Comparison of ENCODE assay signal across 36 cellular contexts in the genomic region with DNA sequence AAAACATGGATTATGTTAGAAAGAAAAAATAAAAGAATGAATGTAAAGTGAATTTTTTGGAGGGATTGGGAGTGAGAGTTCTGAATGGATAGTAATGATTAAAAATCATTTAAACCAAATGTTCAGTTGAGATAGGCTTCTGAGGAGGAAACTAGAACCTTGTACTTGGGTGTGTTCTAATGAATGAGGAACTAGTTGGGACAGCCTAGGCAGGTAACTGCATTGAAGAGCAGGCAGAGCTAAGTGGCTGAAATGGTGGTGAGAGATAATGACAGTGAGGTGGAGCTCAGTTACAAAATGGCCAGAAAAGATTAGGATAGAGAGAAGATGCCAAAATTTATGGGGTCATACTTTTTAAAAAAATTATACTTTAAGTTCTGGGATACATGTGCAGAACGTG.
DNase-seq lines count a peak whose midpoint lies in the region; ATAC-seq, FAIRE-seq and TF ChIP-seq lines count a peak whose summit lies in the region.
"Had no signal": no experiment of that assay in that cellular context is flagged by ENCODE, and none has a peak within 500 bp of the region (broad histone marks: within the 10 kb centered on the region; RNA-seq: fewer than 3 reads in every experiment).

No MANE protein-coding gene starts in this region.

- H2AFZ ChIP-seq in MM.1S (ENCODE audit: low read length): no peak overlapping the region

- H3K9me3 Mint-ChIP-seq in activated naive CD8-positive, alpha-beta T cell treated with anti-CD3 and anti-CD28 coated beads for 36 hours: no peaks in the 10 kb centered on the region
- H3K9me3 Mint-ChIP-seq: CD8-positive, alpha-beta T cell had no signal

- H3K4me1 ChIP-seq in mucosa of descending colon (ENCODE audit: low read depth) (peaks cover 8% of the 10 kb centered on the region), small intestine (ENCODE audit: control insufficient read depth in 2 of 2, insufficient read depth in 1 of 2, low read depth in 1 of 2, low read length in 1 of 2) (no peaks in the 10 kb centered on the region), MM.1S (ENCODE audit: low read length) (no peaks in the 10 kb centered on the region)
- H3K4me1 ChIP-seq: A549, BE2C, BLaER1, Caco-2 had no signal

- no peak overlapping the region for H3K9ac ChIP-seq in MM.1S (ENCODE audit: low read length)
- H3K9ac ChIP-seq: BLaER1; BLaER1 treated with 17β-estradiol and CSF1 and Interleukin-3, amounts not matched to agents 10 nM and 100 nM had no signal

- H3K4me1 Mint-ChIP-seq in activated naive CD8-positive, alpha-beta T cell treated with anti-CD3 and anti-CD28 coated beads for 36 hours: no peaks in the 10 kb centered on the region
- H3K4me1 Mint-ChIP-seq: B cell; CD4-positive, alpha-beta memory T cell; CD4-positive, CD25-positive, alpha-beta regulatory T cell; CD8-positive, alpha-beta memory T cell had no signal

- H3K79me2 ChIP-seq in MM.1S (ENCODE audit: low read length): no peaks in the 10 kb centered on the region

- H3K27ac ChIP-seq in small intestine (ENCODE audit: low read depth in 1 of 2, low read length in 1 of 2) (no peak overlapping the region), MM.1S (ENCODE audit: low read length) (no peak overlapping the region)
- H3K27ac ChIP-seq: 22Rv1; A549; BLaER1; BLaER1 treated with 17β-estradiol and CSF1 and Interleukin-3, amounts not matched to agents 10 nM and 100 nM; C4-2B had no signal

- no peaks in the 10 kb centered on the region for H3K36me3 Mint-ChIP-seq in activated naive CD8-positive, alpha-beta T cell treated with anti-CD3 and anti-CD28 coated beads for 36 hours
- H3K36me3 Mint-ChIP-seq: CD14-positive monocyte; CD4-positive, alpha-beta memory T cell; CD4-positive, CD25-positive, alpha-beta regulatory T cell; CD8-positive, alpha-beta memory T cell; CD8-positive, alpha-beta T cell had no signal

- H3F3A ChIP-seq in MM.1S (ENCODE audit: insufficient read depth, low read length): no peaks in the 10 kb centered on the region

- no peaks in the 10 kb centered on the region for H3K36me3 ChIP-seq in mucosa of descending colon (ENCODE audit: low read depth)
- H3K36me3 ChIP-seq in small intestine (ENCODE audit: control insufficient read depth in 2 of 2, insufficient read depth in 2 of 2, low read length in 2 of 2): no peaks in the 10 kb centered on the region
- H3K36me3 ChIP-seq in MM.1S (replicated peaks; ENCODE audit: insufficient read depth, low read length): no peaks in the 10 kb centered on the region
- H3K36me3 ChIP-seq: BE2C; BLaER1; BLaER1 treated with 17β-estradiol and CSF1 and Interleukin-3, amounts not matched to agents 10 nM and 100 nM had no signal

- TF ChIP-seq CTCF in mucosa of descending colon (IDR thresholded peaks at IDR 0.05) (no peak), MM.1S (IDR thresholded peaks at IDR 0.05; ENCODE audit: low read length) (no peak)

- H3K27ac Mint-ChIP-seq in activated naive CD8-positive, alpha-beta T cell treated with anti-CD3 and anti-CD28 coated beads for 36 hours: no peak overlapping the region
- H3K27ac Mint-ChIP-seq: B cell; CD4-positive, alpha-beta memory T cell; CD4-positive, alpha-beta T cell; CD4-positive, CD25-positive, alpha-beta regulatory T cell; CD8-positive, alpha-beta T cell had no signal

- no peaks in the 10 kb centered on the region for H3K9me3 ChIP-seq in mucosa of descending colon
- H3K9me3 ChIP-seq in small intestine (ENCODE audit: control insufficient read depth, low read depth): no peaks in the 10 kb centered on the region
- H3K9me3 ChIP-seq in MM.1S (replicated peaks; ENCODE audit: insufficient read depth, low read length): no peaks in the 10 kb centered on the region
- H3K9me3 ChIP-seq: A549; BE2C; BLaER1 treated with 17β-estradiol and CSF1 and Interleukin-3, amounts not matched to agents 10 nM and 100 nM; Caco-2 had no signal

- FAIRE-seq in small intestine (lab: Jason Lieb, UNC): no peak
- FAIRE-seq: A204.1, A549, D721Med had no signal

- WGBS in small intestine, 3 donors: 67 to 81% (median 75%) methylated on average over 1 of the region's 1 CpG

- peaks cover 5% of the 10 kb centered on the region for H3K27me3 Mint-ChIP-seq in activated naive CD8-positive, alpha-beta T cell treated with anti-CD3 and anti-CD28 coated beads for 36 hours

- ATAC-seq in esophagus mucosa (peak; percentile 48), left colon (peak; percentile 83), mucosa of descending colon (peak; percentile 60), HG03135 (IDR thresholded peaks at IDR 0.05; ENCODE audit: unreplicated experiment) (no peak)
- ATAC-seq: A549; CD8-positive, alpha-beta T cell had no signal

- H3K27me3 ChIP-seq in small intestine (ENCODE audit: control insufficient read depth in 2 of 2, insufficient read depth in 2 of 2, low read length in 2 of 2): no peaks in the 10 kb centered on the region
- H3K27me3 ChIP-seq in MM.1S (replicated peaks; ENCODE audit: insufficient read depth, low read length): no peaks in the 10 kb centered on the region
- H3K27me3 ChIP-seq: BE2C; BLaER1; BLaER1 treated with 17β-estradiol and CSF1 and Interleukin-3, amounts not matched to agents 10 nM and 100 nM had no signal

- no peaks in the 10 kb centered on the region for H3K9me2 ChIP-seq in MM.1S (replicated peaks; ENCODE audit: insufficient read depth, low read length)

- no peaks in the 10 kb centered on the region for H4K20me1 ChIP-seq in MM.1S (ENCODE audit: insufficient read depth, low read length)
- H4K20me1 ChIP-seq: BLaER1; BLaER1 treated with 17β-estradiol and CSF1 and Interleukin-3, amounts not matched to agents 10 nM and 100 nM had no signal

- H3K4me2 ChIP-seq in MM.1S (ENCODE audit: low read depth, low read length): no peak overlapping the region
- H3K4me2 ChIP-seq: A549; BLaER1; BLaER1 treated with 17β-estradiol and CSF1 and Interleukin-3, amounts not matched to agents 10 nM and 100 nM had no signal

- H3K4me3 Mint-ChIP-seq in activated naive CD8-positive, alpha-beta T cell treated with anti-CD3 and anti-CD28 coated beads for 36 hours: no peak overlapping the region
- H3K4me3 Mint-ChIP-seq: B cell; CD14-positive monocyte; CD4-positive, alpha-beta memory T cell; CD4-positive, alpha-beta T cell; CD4-positive, CD25-positive, alpha-beta regulatory T cell; CD8-positive, alpha-beta memory T cell; CD8-positive, alpha-beta T cell had no signal

- DNase-seq in left colon (no peak), mucosa of descending colon (no peak), small intestine (peak; percentile 7), MM.1S (no peak), 8988T (no peak)
- no peak for DNase-seq in activated naive CD8-positive, alpha-beta T cell treated with anti-CD3 and anti-CD28 coated beads for 36 hours
- DNase-seq: ACHN; AML-193; BE2C; C1 segment of cervical spinal cord; Caco-2; Calu3; CD4-positive, alpha-beta memory T cell; CD4-positive, alpha-beta T cell; CD4-positive, CD25-positive, alpha-beta regulatory T cell; CD8-positive, alpha-beta memory T cell; CD8-positive, alpha-beta T cell; COR-L47; DMS 273 treated with DMSO at 0.1 percent for 48 hours; DMS153; DMS53; DMS79; DMS79 treated with DMSO at 0.1 percent for 48 hours; DND-41; EL had no signal

- H3K4me3 ChIP-seq in mucosa of descending colon (no peak overlapping the region), small intestine (ENCODE audit: low read depth in 1 of 2, low read length in 2 of 2) (no peak overlapping the region), MM.1S (ENCODE audit: low read length) (no peak overlapping the region)
- H3K4me3 ChIP-seq: A549; BLaER1; BLaER1 treated with 17β-estradiol and CSF1 and Interleukin-3, amounts not matched to agents 10 nM and 100 nM had no signal

- intact Hi-C loops in left colon (cut with DNase I, micrococcal nuclease) (no loop called here), mucosa of descending colon (cut with DNase I, micrococcal nuclease) (no loop called here)
